ENCODE assay signal across 8 cellular contexts in genomic region chr12:56630180-56630632, GRCh38. TPM values are rescaled to one million over a fixed set of nuclear protein-coding genes. Genes with fewer than 3 reads are reported as not detected.
A peak's percentile ranks its signal among the peaks of the same experiment; 100 is the strongest.
DNase-seq lines count a peak whose midpoint lies in the region; ATAC-seq and TF ChIP-seq lines count a peak whose summit lies in the region.

BAZ2A (minus strand) TSS chr12:56630326; CDS start chr12:56617530, 12,796 bp downstream.

- peaks cover 44% of the 10 kb centered on the region for H3K4me1 Mint-ChIP-seq in type B pancreatic cell (ENCODE audit: unreplicated experiment)

- H3K9me3 ChIP-seq in left ventricle myocardium inferior (replicated peaks) = no peaks in the 10 kb centered on the region

- TF ChIP-seq POLR2A in GM15510 (IDR thresholded peaks at IDR 0.05; ENCODE audit: borderline replicate concordance, extremely low read depth, insufficient read length) = peak; percentile 42

- peak within 1 kb of the TSS; percentile 87 for H3K4me3 Mint-ChIP-seq in type B pancreatic cell

- peak within 1 kb of the TSS; percentile 100 for H3K4me3 ChIP-seq in left ventricle myocardium inferior

- peaks cover 12% of the 10 kb centered on the region for H3K36me3 ChIP-seq in left ventricle myocardium inferior

- peaks cover 8% of the 10 kb centered on the region for H3K36me3 Mint-ChIP-seq in type B pancreatic cell

- no peak for TF ChIP-seq CTCF in left ventricle myocardium inferior (IDR thresholded peaks at IDR 0.05; ENCODE audit: borderline replicate concordance)
- no peak for TF ChIP-seq CTCF in type B pancreatic cell (conservative IDR thresholded peaks at IDR 0.05)

- peaks cover 97% of the 10 kb centered on the region for H3K4me1 ChIP-seq in left ventricle myocardium inferior

- H3K27me3 ChIP-seq in left ventricle myocardium inferior (ENCODE audit: low read depth) = no peaks in the 10 kb centered on the region

- peak; percentile 40 for ATAC-seq in HG02870 (IDR thresholded peaks at IDR 0.05; ENCODE audit: unreplicated experiment)

- H3K9me3 Mint-ChIP-seq in type B pancreatic cell = no peaks in the 10 kb centered on the region

- peak within 1 kb of the TSS; percentile 100 for H3K27ac Mint-ChIP-seq in type B pancreatic cell

- peak within 1 kb of the TSS; percentile 93 for H3K27ac ChIP-seq in left ventricle myocardium inferior (replicated peaks)

- intact Hi-C loops in left ventricle myocardium inferior (cut with micrococcal nuclease) = no loop called here
- intact Hi-C loops in posterior vena cava (cut with DNase I) = no loop called here

- DNase-seq in NCI-H1694 (lab: John Stamatoyannopoulos, UW) (peak; percentile 50), T-helper 2 cell (peak; percentile 63 to 91 (median 77)), amniotic stem cell (lab: John Stamatoyannopoulos, UW) (peak; percentile 75), left ventricle myocardium inferior (peak; percentile 92), posterior vena cava (ENCODE audit: low spot score) (peak; percentile 97), type B pancreatic cell (ENCODE audit: extremely low spot score, unreplicated experiment) (peak; percentile 88)

- H3K27me3 Mint-ChIP-seq in type B pancreatic cell = no peaks in the 10 kb centered on the region

RNA-seq across cellular contexts. Expression of gene BAZ2A, which starts in this region (rescaled TPM):
- 39.1 TPM for total RNA-seq in left ventricle myocardium inferior
- total RNA-seq in posterior vena cava = 10 to 100 TPM; 48.7 to 66.3 TPM
- total RNA-seq in type B pancreatic cell (ENCODE audit: low replicate concordance) = 108 and 112 TPM in 2 replicates

Comparison
In these comparisons a context has a peak if more than half of its experiments do, and no peak if none do; other contexts are left out.
1. Peak in every context shown above with its lines: DNase-seq, ATAC-seq, H3K4me3 ChIP-seq and H3K27ac ChIP-seq.